Comparison of ENCODE assay signal across 18 cellular contexts in genomic region chr13:38366954-38367645, GRCh38. TPM values are rescaled to one million over a fixed set of nuclear protein-coding genes. Genes with fewer than 3 reads are reported as not detected.
DNase-seq lines count a peak whose midpoint lies in the region; ATAC-seq and TF ChIP-seq lines count a peak whose summit lies in the region.
"Had no signal": no experiment of that assay in that cellular context is flagged by ENCODE, and none has a peak within 500 bp of the region (broad histone marks: within the 10 kb centered on the region; RNA-seq: fewer than 3 reads in every experiment).

No MANE protein-coding gene starts in this region.

- WGBS in SK-N-SH (ENCODE audit: low lambda C conversion rate) = 31% methylated on average over 3 of the region's 3 CpGs
- no CpG with 5 or more reads among the region's 3 CpGs for WGBS in IMR-90 (ENCODE audit: extremely low coverage in 2 of 2, insufficient read length in 1 of 2), 2 experiments
- 23% methylated on average over 3 of the region's 3 CpGs for WGBS in mammary epithelial cell (ENCODE audit: low coverage, missing lambda C conversion rate)

- no peak overlapping the region for H2BK15ac ChIP-seq in IMR-90 (ENCODE audit: low read depth, low read length)

- CTCF ChIA-PET in SK-N-SH (lab: Yijun Ruan, JAX) (no interaction called here), IMR-90 (lab: Yijun Ruan, JAX) (interaction anchor here (0.6 kb wide), 2 partner anchors 31 to 433 kb away, joined by 3 read pairs; no protein-coding TSS in a partner anchor), mammary epithelial cell (lab: Charles Lee; ENCODE audit: low non-redundant PET) (no interaction called here)

- POLR2A ChIA-PET in SK-N-SH (lab: Yijun Ruan, JAX) (no interaction called here), IMR-90 (lab: Charles Lee; ENCODE audit: unreplicated experiment) (no interaction called here)

- H3K4me2 ChIP-seq in SK-N-SH = no peak overlapping the region
- no peak overlapping the region for H3K4me2 ChIP-seq in IMR-90 (ENCODE audit: low read depth, low read length)
- peak overlapping the region; percentile 32 for H3K4me2 ChIP-seq in mammary epithelial cell (ENCODE audit: insufficient read depth, low read depth, low read length)
- H3K4me2 ChIP-seq in osteoblast (ENCODE audit: insufficient read depth, low read length) = no peak overlapping the region

- no peak overlapping the region for H2AK9ac ChIP-seq in IMR-90 (replicated peaks; ENCODE audit: low read depth, low read length, poor library complexity)

- no peaks in the 10 kb centered on the region for H3K27me3 ChIP-seq in SK-N-SH (ENCODE audit: insufficient read depth)
- no peaks in the 10 kb centered on the region for H3K27me3 ChIP-seq in IMR-90 (ENCODE audit: control insufficient read depth, insufficient read depth, low read length)
- H3K27me3 ChIP-seq in mammary epithelial cell (ENCODE audit: insufficient read depth, low read length) = no peaks in the 10 kb centered on the region
- H3K27me3 ChIP-seq in osteoblast (ENCODE audit: insufficient read depth, low read length) = no peaks in the 10 kb centered on the region
- H3K27me3 ChIP-seq: adrenal gland, Peyer's patch, spleen had no signal

- TF ChIP-seq CTCF in SK-N-SH (IDR thresholded peaks at IDR 0.05) (no peak), IMR-90 (conservative IDR thresholded peaks at IDR 0.05; ENCODE audit: low read depth, low read length) (no peak), mammary epithelial cell (conservative IDR thresholded peaks at IDR 0.05 in 1 of 2, IDR thresholded peaks at IDR 0.05 in 1 of 2; ENCODE audit: extremely low read depth in 1 of 2, insufficient read depth in 1 of 2, low read depth in 1 of 2, low read length in 2 of 2) (no peak), osteoblast (IDR thresholded peaks at IDR 0.05; ENCODE audit: extremely low read depth, low read depth, low read length) (no peak)

- no peak for TF ChIP-seq POLR2A in IMR-90 (IDR thresholded peaks at IDR 0.05; ENCODE audit: low read depth, low read length)

- no peak overlapping the region for H2BK5ac ChIP-seq in IMR-90 (ENCODE audit: low read depth, low read length, poor library complexity, severe bottlenecking)

- H3K9me3 ChIP-seq in SK-N-SH = no peaks in the 10 kb centered on the region
- H3K9me3 ChIP-seq in IMR-90 (ENCODE audit: control insufficient read depth, insufficient read depth, low read length) = no peaks in the 10 kb centered on the region
- H3K9me3 ChIP-seq in mammary epithelial cell (replicated peaks; ENCODE audit: insufficient read depth, low read length) = no peaks in the 10 kb centered on the region
- H3K9me3 ChIP-seq in osteoblast (ENCODE audit: low read depth, low read length) = no peaks in the 10 kb centered on the region
- H3K9me3 ChIP-seq: adrenal gland, Peyer's patch, spleen had no signal

- H3K79me2 ChIP-seq in SK-N-SH (ENCODE audit: insufficient read depth) (no peaks in the 10 kb centered on the region), mammary epithelial cell (ENCODE audit: insufficient read depth, low read length) (no peaks in the 10 kb centered on the region), osteoblast (ENCODE audit: insufficient read depth, low read length) (no peaks in the 10 kb centered on the region)

- no peak overlapping the region for H2BK20ac ChIP-seq in IMR-90 (ENCODE audit: low read depth, low read length)

- H2AK5ac ChIP-seq in IMR-90 (ENCODE audit: low read depth, low read length) = no peak overlapping the region

- no peak overlapping the region for H3K14ac ChIP-seq in IMR-90 (replicated peaks; ENCODE audit: low read depth, low read length)

- H3K56ac ChIP-seq in IMR-90 (ENCODE audit: extremely low read depth, insufficient read depth, low read length) = no peak overlapping the region

- DNase-seq in SK-N-SH (no peak), IMR-90 (peak; percentile 21), mammary epithelial cell (peak; percentile 74), osteoblast (ENCODE audit: insufficient read length, low spot score, missing footprints) (peak; percentile 22), immature natural killer cell (no peak), midbrain (lab: John Stamatoyannopoulos, UW) (no peak)
- DNase-seq: activated CD4-positive, alpha-beta T cell treated with anti-CD3 and anti-CD28 coated beads for 4 hours; activated T-cell treated with anti-CD3 and anti-CD28 coated beads, Interleukin-2, amount 50 U/mL, for 4 hours; adrenal gland; COR-L47; islet precursor cell; Peyer's patch; spleen had no signal

- H3K9ac ChIP-seq in SK-N-SH (no peak overlapping the region), IMR-90 (ENCODE audit: low read depth, low read length) (no peak overlapping the region), mammary epithelial cell (ENCODE audit: insufficient read depth, low read length) (no peak overlapping the region)

- peaks cover 0 to 15% (median 10%) of the 10 kb centered on the region in 3 donors for H3K36me3 Mint-ChIP-seq in immature natural killer cell

- no peak overlapping the region for H3K4me3 ChIP-seq in SK-N-SH (ENCODE audit: low read depth in 2 of 2, low read length in 1 of 2)
- no peak overlapping the region for H3K4me3 ChIP-seq in IMR-90 (ENCODE audit: insufficient read depth, low read depth, low read length)
- no peak overlapping the region for H3K4me3 ChIP-seq in mammary epithelial cell (replicated peaks in 1 of 3; ENCODE audit: insufficient read depth in 1 of 3, low read depth in 2 of 3, low read length in 3 of 3)
- no peak overlapping the region for H3K4me3 ChIP-seq in osteoblast (ENCODE audit: insufficient read depth, low read length)
- H3K4me3 ChIP-seq: adrenal gland, Peyer's patch, spleen had no signal

- no peaks in the 10 kb centered on the region for H4K20me1 ChIP-seq in SK-N-SH (ENCODE audit: insufficient read depth)
- no peaks in the 10 kb centered on the region for H4K20me1 ChIP-seq in IMR-90 (ENCODE audit: insufficient read depth, low read length)
- no peaks in the 10 kb centered on the region for H4K20me1 ChIP-seq in mammary epithelial cell (ENCODE audit: insufficient read depth, low read length)
- no peaks in the 10 kb centered on the region for H4K20me1 ChIP-seq in osteoblast (ENCODE audit: insufficient read depth, low read length)

- no peak overlapping the region for H2AFZ ChIP-seq in SK-N-SH (ENCODE audit: low read depth)
- H2AFZ ChIP-seq in IMR-90 (replicated peaks; ENCODE audit: low read length, poor library complexity) = no peak overlapping the region
- H2AFZ ChIP-seq in mammary epithelial cell (ENCODE audit: low read depth, low read length) = no peak overlapping the region
- H2AFZ ChIP-seq in osteoblast (ENCODE audit: low read length) = no peak overlapping the region

- no peaks in the 10 kb centered on the region for H3K79me1 ChIP-seq in IMR-90 (ENCODE audit: low read depth in 1 of 2, low read length in 2 of 2)

- peaks cover 9% of the 10 kb centered on the region for H3F3A ChIP-seq in SK-N-SH (replicated peaks; ENCODE audit: insufficient read depth)

- H3K27ac Mint-ChIP-seq in immature natural killer cell = no peak overlapping the region
- H3K27ac Mint-ChIP-seq: IgD-negative memory B cell; T-helper 1 cell treated with Interleukin-12 subunit alpha and Interleukin-12 subunit beta and Interleukin-4 antibody, amounts not matched to agents 30 μg/mL and 1 μg/mL, for 36 hours had no signal

- H3K4ac ChIP-seq in IMR-90 (ENCODE audit: low read depth, low read length) = no peak overlapping the region

- H3K4me1 ChIP-seq in SK-N-SH (ENCODE audit: control insufficient read depth in 1 of 2, insufficient read depth in 2 of 2, low read depth in 1 of 2, low read length in 1 of 2) (no peaks in the 10 kb centered on the region), IMR-90 (ENCODE audit: control insufficient read depth, insufficient read depth, low read length) (no peaks in the 10 kb centered on the region), mammary epithelial cell (ENCODE audit: insufficient read depth, low read length) (peaks cover 14% of the 10 kb centered on the region), osteoblast (ENCODE audit: insufficient read depth, low read length) (no peaks in the 10 kb centered on the region)
- H3K4me1 ChIP-seq: adrenal gland, Peyer's patch, spleen had no signal

- peaks cover 0 to 6% (median 0%) of the 10 kb centered on the region in 6 donors for H3K9me3 Mint-ChIP-seq in immature natural killer cell
- H3K9me3 Mint-ChIP-seq: T-helper 1 cell treated with Interleukin-12 subunit alpha and Interleukin-12 subunit beta and Interleukin-4 antibody, amounts not matched to agents 30 μg/mL and 1 μg/mL, for 36 hours had no signal

- TF ChIP-seq RAD21 in SK-N-SH (IDR thresholded peaks at IDR 0.05; ENCODE audit: low read length) (no peak), IMR-90 (IDR thresholded peaks at IDR 0.05; ENCODE audit: low read length) (no peak)

- no peaks in the 10 kb centered on the region for H3K9me2 ChIP-seq in SK-N-SH

- H3K36me3 ChIP-seq in SK-N-SH (replicated peaks in 1 of 2; ENCODE audit: control insufficient read depth in 1 of 2, insufficient read depth in 2 of 2, low read length in 1 of 2) (peaks cover 14 to 15% of the 10 kb centered on the region in 2 experiments), IMR-90 (ENCODE audit: control insufficient read depth, insufficient read depth, low read length) (peaks cover 3% of the 10 kb centered on the region), mammary epithelial cell (ENCODE audit: insufficient read depth, low read length) (peaks cover 6% of the 10 kb centered on the region), osteoblast (ENCODE audit: insufficient read depth, low read length) (peaks cover 6% of the 10 kb centered on the region)

- H3K27ac ChIP-seq in SK-N-SH (ENCODE audit: low read depth in 2 of 2, low read length in 1 of 2) (no peak overlapping the region), IMR-90 (ENCODE audit: insufficient read depth, low read length) (no peak overlapping the region), mammary epithelial cell (ENCODE audit: insufficient read depth, low read depth, low read length) (no peak overlapping the region), osteoblast (ENCODE audit: low read depth, low read length) (no peak overlapping the region)
- H3K27ac ChIP-seq: 22Rv1, adrenal gland, Peyer's patch, spleen had no signal

- H3K4me1 Mint-ChIP-seq in immature natural killer cell = no peaks in the 10 kb centered on the region

- no TSS peak for BruUV-seq in IMR-90 (replicated peaks; lab: Mats Ljungman, UMichigan)
- no TSS peak for BruUV-seq in mammary epithelial cell (replicated peaks; lab: Mats Ljungman, UMichigan)

- TF ChIP-seq EP300 in SK-N-SH (IDR thresholded peaks at IDR 0.05; ENCODE audit: borderline replicate concordance in 1 of 2, low read depth in 1 of 2, low read length in 1 of 2) = no peak

- H4K8ac ChIP-seq in IMR-90 (ENCODE audit: low read depth in 2 of 2, low read length in 2 of 2) = no peak overlapping the region

- no peak overlapping the region for H3K4me3 Mint-ChIP-seq in immature natural killer cell
- H3K4me3 Mint-ChIP-seq: activated T-cell treated with anti-CD3 and anti-CD28 coated beads, Interleukin-2, amount 50 U/mL, for 4 hours; IgD-negative memory B cell; T-helper 1 cell treated with Interleukin-12 subunit alpha and Interleukin-12 subunit beta and Interleukin-4 antibody, amounts not matched to agents 30 μg/mL and 1 μg/mL, for 36 hours had no signal

- no peak overlapping the region for H3K18ac ChIP-seq in IMR-90 (ENCODE audit: low read depth, low read length)

- no peak overlapping the region for H4K91ac ChIP-seq in IMR-90 (ENCODE audit: insufficient read depth, low read depth, low read length)

- dilution Hi-C loops in IMR-90 (cut with HindIII; ENCODE audit: low sequenced_read_pairs, unreplicated experiment) = no loop called here
- dilution Hi-C loops in mammary epithelial cell (cut with HindIII; ENCODE audit: low sequenced_read_pairs) = no loop called here

- H4K5ac ChIP-seq in IMR-90 (ENCODE audit: low read depth, low read length) = no peak overlapping the region

- ATAC-seq in SK-N-SH treated with all-trans-retinoic acid at 6 μM for 48 hours = no peak
- no peak for ATAC-seq in IMR-90 (ENCODE audit: low read depth)
- no peak for ATAC-seq in HG02759 (IDR thresholded peaks at IDR 0.05; ENCODE audit: unreplicated experiment)

- no peak overlapping the region for H2BK120ac ChIP-seq in IMR-90 (ENCODE audit: low read depth, low read length)

- no peak overlapping the region for H3K23ac ChIP-seq in IMR-90 (ENCODE audit: low read depth, low read length)

- no peaks in the 10 kb centered on the region for H3K9me1 ChIP-seq in IMR-90 (ENCODE audit: insufficient read depth, low read length)

- intact Hi-C loops in IMR-90 (cut with micrococcal nuclease) = no loop called here
- intact Hi-C loops in mammary epithelial cell (cut with micrococcal nuclease) = loop anchor here (5.0 kb wide), 1 partner anchor 50 kb away; no protein-coding TSS in a partner anchor

- in situ Hi-C loops in IMR-90 (cut with MboI; ENCODE audit: low sequenced_read_pairs) = loop anchor here (25.0 kb wide), 2 partner anchors 730 to 1330 kb away; no protein-coding TSS in a partner anchor
- in situ Hi-C loops in mammary epithelial cell (cut with MboI; ENCODE audit: low sequenced_read_pairs in 2 of 2) = loop anchor here in 1 of 2 donors (25.0 kb wide), 1 partner anchor 95 kb away; no protein-coding TSS in a partner anchor

- peaks cover under 1 to 7% (median 2%) of the 10 kb centered on the region in 3 donors for H3K27me3 Mint-ChIP-seq in immature natural killer cell (ENCODE audit: low read depth in 3 of 3)
- H3K27me3 Mint-ChIP-seq: IgD-negative memory B cell had no signal

RNA-seq across cellular contexts. Expression of gene UFM1, which starts 17.4 kb away (rescaled TPM):
- polyA plus RNA-seq in SK-N-SH (2012; rRNA removed) (17.0 and 23.1 TPM in 2 replicates), IMR-90 (2012; rRNA removed) (36.0 and 43.5 TPM in 2 replicates), mammary epithelial cell (30.7 TPM), immature natural killer cell (10 to 100 TPM; 52.3 to 64.8 (median 57.6) TPM)
- 27.2 and 37.8 TPM in 2 replicates for polyA plus RNA-seq in SK-N-SH (2012; cell fraction: cytosol; rRNA removed)
- 12.9 and 28.0 TPM in 2 replicates for polyA plus RNA-seq in SK-N-SH (2012; cell fraction: nucleus; rRNA removed)
- total RNA-seq in IMR-90 (2012; rRNA removed) (94.5 and 127 TPM in 2 replicates), mammary epithelial cell (10 to 100 TPM; 67.4 to 97.5 TPM), osteoblast (110 and 113 TPM in 2 replicates)
- 9.5 and 10.2 TPM in 2 replicates for polyA plus RNA-seq in IMR-90 (2012; cell fraction: cytosol; rRNA removed)
- 6.6 and 52.3 TPM in 2 replicates for polyA plus RNA-seq in IMR-90 (2012; cell fraction: nucleus; rRNA removed; ENCODE audit: low replicate concordance)
- polyA minus RNA-seq in mammary epithelial cell = 4.7 TPM

Comparison
In these comparisons a context has a peak if more than half of its experiments do, and no peak if none do; other contexts are left out.
1. DNase-seq: peak in IMR-90 (single experiment), mammary epithelial cell (single experiment) and osteoblast (single experiment); none in SK-N-SH (single experiment), immature natural killer cell (0 of 3) and midbrain (single experiment).